Comparison of ENCODE assay signal across 14 cellular contexts in genomic region chr2:68745006-68745405, GRCh38. TPM values are rescaled to one million over a fixed set of nuclear protein-coding genes. Genes with fewer than 3 reads are reported as not detected.
A peak's percentile ranks its signal among the peaks of the same experiment; 100 is the strongest.
DNase-seq lines count a peak whose midpoint lies in the region; ATAC-seq and TF ChIP-seq lines count a peak whose summit lies in the region.
"Had no signal": no experiment of that assay in that cellular context is flagged by ENCODE, and none has a peak within 500 bp of the region (broad histone marks: within the 10 kb centered on the region; RNA-seq: fewer than 3 reads in every experiment).

No MANE protein-coding gene starts in this region.

- H3K9me3 Mint-ChIP-seq in activated B cell treated with CpG ODN at 0.5 μM for 24 hours, result no peaks in the 10 kb centered on the region
- peaks cover 0 to 5% of the 10 kb centered on the region in 2 donors for H3K9me3 Mint-ChIP-seq in stimulated activated naive CD8-positive, alpha-beta T cell treated with anti-CD3 and anti-CD28 coated beads, Interleukin-15, amount 100 ng/mL, for 72 hours

- POLR2A ChIA-PET in activated B cell treated with CpG ODN at 0.5 μM for 24 hours (lab: Charles Lee), result interaction anchor here (0.7 to 11.4 kb wide), 11 partner anchors 11 to 89 kb away, joined by 3 to 74 read pairs (median 4); partner anchors contain the start of gene ARHGAP25

- H3K4me1 ChIP-seq in colonic mucosa, result peaks cover 6% of the 10 kb centered on the region

- peak; percentile 66 for DNase-seq in stimulated activated CD4-positive, alpha-beta T cell treated with anti-CD3 and anti-CD28 coated beads, Interleukin-15, amount 100 ng/mL, for 24 hours
- no peak for DNase-seq in stimulated activated CD4-positive, alpha-beta T cell treated with anti-CD3 and anti-CD28 coated beads, Interleukin-4, amount 100 ng/mL, for 1 hour
- DNase-seq in activated B cell treated with CpG ODN at 0.5 μM for 24 hours (no peak), colonic mucosa (peak; percentile 4), putamen (ENCODE audit: low spot score) (no peak), dedifferentiated amniotic fluid mesenchymal stem cell (ENCODE audit: extremely low spot score) (no peak)
- DNase-seq in stimulated activated naive CD8-positive, alpha-beta T cell treated with anti-CD3 and anti-CD28 coated beads, Interleukin-15, amount 100 ng/mL, for 72 hours, result peak; percentile 15 to 75
- DNase-seq: AML-193, esophagus squamous epithelium, NCI-H69, ovary, SHP77 had no signal

- H3K4me3 ChIP-seq in colonic mucosa, result no peak overlapping the region
- H3K4me3 ChIP-seq: esophagus squamous epithelium, HAP-1, ovary had no signal

- H3K36me3 Mint-ChIP-seq in activated B cell treated with CpG ODN at 0.5 μM for 24 hours (ENCODE audit: low read depth), result peaks cover 47% of the 10 kb centered on the region

- no peaks in the 10 kb centered on the region for H3K27me3 Mint-ChIP-seq in activated B cell treated with CpG ODN at 0.5 μM for 24 hours
- H3K27me3 Mint-ChIP-seq in stimulated activated naive CD8-positive, alpha-beta T cell treated with anti-CD3 and anti-CD28 coated beads, Interleukin-15, amount 100 ng/mL, for 72 hours, result no peaks in the 10 kb centered on the region

- TF ChIP-seq CTCF in activated B cell treated with CpG ODN at 0.5 μM for 24 hours (IDR thresholded peaks at IDR 0.05), result no peak
- TF ChIP-seq CTCF in colonic mucosa (IDR thresholded peaks at IDR 0.05), result no peak

- H3K27me3 ChIP-seq in colonic mucosa, result no peaks in the 10 kb centered on the region
- H3K27me3 ChIP-seq: esophagus squamous epithelium, ovary had no signal

- H3K4me1 Mint-ChIP-seq in activated B cell treated with CpG ODN at 0.5 μM for 24 hours, result peaks cover 86% of the 10 kb centered on the region
- peaks cover 93% of the 10 kb centered on the region for H3K4me1 Mint-ChIP-seq in stimulated activated naive CD8-positive, alpha-beta T cell treated with anti-CD3 and anti-CD28 coated beads, Interleukin-15, amount 100 ng/mL, for 72 hours

- peak overlapping the region; percentile 87 for H3K27ac Mint-ChIP-seq in activated B cell treated with CpG ODN at 0.5 μM for 24 hours
- H3K27ac Mint-ChIP-seq in stimulated activated naive CD8-positive, alpha-beta T cell treated with anti-CD3 and anti-CD28 coated beads, Interleukin-15, amount 100 ng/mL, for 72 hours, result peak overlapping the region in 1 of 2 donors; percentile 92

- no peak overlapping the region for H3K9ac ChIP-seq in colonic mucosa (ENCODE audit: low read depth in 2 of 2, low read length in 2 of 2)

- intact Hi-C loops in activated B cell treated with CpG ODN at 0.5 μM for 24 hours (cut with micrococcal nuclease) (no loop called here), colonic mucosa (cut with DNase I) (no loop called here)

- H3K27ac ChIP-seq in colonic mucosa, result no peak overlapping the region
- H3K27ac ChIP-seq: ovary had no signal

- H3K4me3 Mint-ChIP-seq in activated B cell treated with CpG ODN at 0.5 μM for 24 hours, result no peak overlapping the region
- peak overlapping the region; percentile 53 to 77 for H3K4me3 Mint-ChIP-seq in stimulated activated naive CD8-positive, alpha-beta T cell treated with anti-CD3 and anti-CD28 coated beads, Interleukin-15, amount 100 ng/mL, for 72 hours

- H3K9me3 ChIP-seq in colonic mucosa, result no peaks in the 10 kb centered on the region
- H3K9me3 ChIP-seq: esophagus squamous epithelium, HAP-1, ovary had no signal

- ATAC-seq in activated B cell treated with CpG ODN at 0.5 μM for 24 hours (ENCODE audit: low read depth) (no peak), GM21825 (IDR thresholded peaks at IDR 0.05; ENCODE audit: unreplicated experiment) (no peak)
- peak; percentile 90 for ATAC-seq in stimulated activated naive CD8-positive, alpha-beta T cell treated with anti-CD3 and anti-CD28 coated beads, Interleukin-15, amount 100 ng/mL, for 72 hours

- CTCF ChIA-PET in activated B cell treated with CpG ODN at 0.5 μM for 24 hours (lab: Charles Lee), result interaction anchor here (1.1 to 3.4 kb wide), 9 partner anchors 11 to 282 kb away, joined by 3 to 18 read pairs (median 4); no protein-coding TSS in a partner anchor

- no peaks in the 10 kb centered on the region for H3K36me3 ChIP-seq in colonic mucosa
- H3K36me3 ChIP-seq: esophagus squamous epithelium, HAP-1, ovary had no signal

RNA-seq across cellular contexts. Expression of gene ARHGAP25, which starts 10.4 kb away (rescaled TPM):
- total RNA-seq in activated B cell treated with CpG ODN at 0.5 μM for 24 hours, result 324 and 336 TPM in 2 replicates
- 1 to 10 TPM; 3.6 to 3.7 TPM for total RNA-seq in colonic mucosa

Comparison
In these comparisons a context has a peak if more than half of its experiments do, and no peak if none do; other contexts are left out.
1. DNase-seq: peak in stimulated activated CD4-positive, alpha-beta T cell treated with anti-CD3 and anti-CD28 coated beads, Interleukin-15, amount 100 ng/mL, for 24 hours (single experiment), colonic mucosa (single experiment) and stimulated activated naive CD8-positive, alpha-beta T cell treated with anti-CD3 and anti-CD28 coated beads, Interleukin-15, amount 100 ng/mL, for 72 hours (2 of 2); none in stimulated activated CD4-positive, alpha-beta T cell treated with anti-CD3 and anti-CD28 coated beads, Interleukin-4, amount 100 ng/mL, for 1 hour (single experiment), activated B cell treated with CpG ODN at 0.5 μM for 24 hours (single experiment), putamen (single experiment) and dedifferentiated amniotic fluid mesenchymal stem cell (single experiment).
2. RNA of gene ARHGAP25, which starts 10.4 kb away (total RNA-seq): 324 to 336 TPM in activated B cell treated with CpG ODN at 0.5 μM for 24 hours; 3.6 to 3.7 TPM in colonic mucosa; every median in the first group is over 10 times any median in the second.